ENCODE assay signal across 13 cellular contexts in genomic region chr12:94721173-94721572, GRCh38.
A peak's percentile ranks its signal among the peaks of the same experiment; 100 is the strongest.
DNase-seq lines count a peak whose midpoint lies in the region; ATAC-seq and TF ChIP-seq lines count a peak whose summit lies in the region.
"Had no signal": no experiment of that assay in that cellular context is flagged by ENCODE, and none has a peak within 500 bp of the region (broad histone marks: within the 10 kb centered on the region; RNA-seq: fewer than 3 reads in every experiment).

No MANE protein-coding gene starts in this region.

- TF ChIP-seq CTCF in PC-9 (conservative IDR thresholded peaks at IDR 0.05), result no peak
- TF ChIP-seq CTCF in foreskin fibroblast (IDR thresholded peaks at IDR 0.05; ENCODE audit: low read depth, low read length), result no peak
- no peak for TF ChIP-seq CTCF in type B pancreatic cell (conservative IDR thresholded peaks at IDR 0.05)

- H3K4me3 ChIP-seq in PC-9 (no peak overlapping the region), foreskin fibroblast (ENCODE audit: low read depth in 1 of 2, low read length in 2 of 2) (no peak overlapping the region)
- H3K4me3 ChIP-seq: coronary artery had no signal

- ATAC-seq in GM18498 (IDR thresholded peaks at IDR 0.05; ENCODE audit: unreplicated experiment) (peak; percentile 77), GM21360 (IDR thresholded peaks at IDR 0.05; ENCODE audit: unreplicated experiment) (peak; percentile 89), HG03064 (IDR thresholded peaks at IDR 0.05; ENCODE audit: low read depth, unreplicated experiment) (peak; percentile 96), SK-N-SH treated with all-trans-retinoic acid at 6 μM for 48 hours (no peak)

- H3K4me1 ChIP-seq in PC-9 (replicated peaks; ENCODE audit: insufficient read depth), result no peaks in the 10 kb centered on the region; the same call in 1 of the 2 replicates

- CTCF ChIA-PET in PC-9 (lab: Charles Lee), result no interaction called here

- H3K79me2 ChIP-seq in PC-9 (ENCODE audit: low read depth), result no peaks in the 10 kb centered on the region

- no peak overlapping the region for H3K27ac Mint-ChIP-seq in type B pancreatic cell

- H3K27me3 ChIP-seq in PC-9 (ENCODE audit: insufficient read depth, low read depth), result no peaks in the 10 kb centered on the region
- H3K27me3 ChIP-seq: neutrophil had no signal

- 0 out of 2 replicates have a peak overlapping the region, but pooled peaks have one; percentile 34 for H2AFZ ChIP-seq in PC-9

- H3K9me2 ChIP-seq in PC-9 (ENCODE audit: insufficient read depth), result no peaks in the 10 kb centered on the region

- DNase-seq in PC-9, result no peak
- DNase-seq in SKM-1 treated with dmso at 0.1 percent for 144 hours (lab: John Stamatoyannopoulos, UW; ENCODE audit: unreplicated experiment), result no peak
- no peak for DNase-seq in foreskin fibroblast
- DNase-seq in type B pancreatic cell (ENCODE audit: extremely low spot score, unreplicated experiment), result no peak
- DNase-seq: activated T-cell treated with anti-CD3 and anti-CD28 coated beads, Interleukin-2, amount 50 U/mL, for 48 hours had no signal

- POLR2A ChIA-PET in PC-9 (lab: Charles Lee; ENCODE audit: unreplicated experiment), result no interaction called here

- H3F3A ChIP-seq in PC-9 (ENCODE audit: insufficient read depth, low read depth), result no peaks in the 10 kb centered on the region

- no peaks in the 10 kb centered on the region for H4K20me1 ChIP-seq in PC-9 (ENCODE audit: insufficient read depth)

- H3K4me1 Mint-ChIP-seq in type B pancreatic cell (ENCODE audit: unreplicated experiment), result peaks cover 21% of the 10 kb centered on the region

- no peaks in the 10 kb centered on the region for H3K36me3 Mint-ChIP-seq in type B pancreatic cell

- no peaks in the 10 kb centered on the region for H3K9me3 ChIP-seq in PC-9 (ENCODE audit: insufficient read depth, low read depth)
- H3K9me3 ChIP-seq: neutrophil had no signal

- no peak overlapping the region for H3K4me2 ChIP-seq in PC-9

- H3K27ac ChIP-seq in PC-9, result no peak overlapping the region
- H3K27ac ChIP-seq: C4-2B, coronary artery, HL-60, neutrophil had no signal

- no peaks in the 10 kb centered on the region for H3K9me3 Mint-ChIP-seq in type B pancreatic cell

- H3K4me3 Mint-ChIP-seq in type B pancreatic cell, result no peak overlapping the region

- no peaks in the 10 kb centered on the region for H3K36me3 ChIP-seq in PC-9 (ENCODE audit: low read depth)
- H3K36me3 ChIP-seq: neutrophil had no signal

- BruUV-seq in PC-9 (replicated peaks; lab: Mats Ljungman, UMichigan), result no TSS peak

- H3K27me3 Mint-ChIP-seq in type B pancreatic cell, result no peaks in the 10 kb centered on the region

- intact Hi-C loops in PC-9 (cut with micrococcal nuclease; ENCODE audit: unreplicated experiment), result no loop called here

TF ChIP-seq in SK-N-SH treated with all-trans-retinoic acid at 6 μM for 48 hours, 23 proteins besides CTCF, POLR2A, EP300 and RAD21:
- TF ChIP-seq PPARA (CRISPR knock-in tag; IDR thresholded peaks at IDR 0.05; ENCODE audit: borderline replicate concordance), result no peak
- no peak for TF ChIP-seq CSRNP3 (CRISPR knock-in tag; IDR thresholded peaks at IDR 0.05)
- no peak for TF ChIP-seq TCF4 (CRISPR knock-in tag; IDR thresholded peaks at IDR 0.05; ENCODE audit: borderline replicate concordance)
- no peak for TF ChIP-seq ZNF70 (CRISPR knock-in tag; IDR thresholded peaks at IDR 0.05)
- TF ChIP-seq GLIS3 (CRISPR knock-in tag; IDR thresholded peaks at IDR 0.05), result no peak
TF ChIP-seq in SK-N-SH treated with all-trans-retinoic acid at 6 μM for 48 hours: peak in this region for 0.
